8 cellular contexts compared by ENCODE assay signal in genomic region chr4:51842167-51842553, GRCh38. TPM values are rescaled to one million over a fixed set of nuclear protein-coding genes. Genes with fewer than 3 reads are reported as not detected.
A peak's percentile ranks its signal among the peaks of the same experiment; 100 is the strongest.
DNase-seq lines count a peak whose midpoint lies in the region; ATAC-seq, FAIRE-seq and TF ChIP-seq lines count a peak whose summit lies in the region.

No MANE protein-coding gene starts in this region.

- H3K36me3 ChIP-seq in body of pancreas (replicated peaks in 1 of 2; ENCODE audit: insufficient read depth in 1 of 2, low read depth in 2 of 2) (no peaks in the 10 kb centered on the region), kidney (ENCODE audit: control insufficient read depth in 1 of 2, insufficient read depth in 2 of 2, low read length in 2 of 2) (no peaks in the 10 kb centered on the region)

- 1 to 2% methylated on average over 20 of the region's 20 CpGs for WGBS in body of pancreas, 2 donors

- H3K9ac ChIP-seq in kidney (ENCODE audit: low read length in 2 of 2): peak overlapping the region in 1 of 2 donors; percentile 84

- peak overlapping the region; percentile 69 for H3K4me3 ChIP-seq in Jurkat, Clone E6-1 (ENCODE audit: low read length)
- peak overlapping the region; percentile 14 to 85 for H3K4me3 ChIP-seq in body of pancreas
- peak overlapping the region; percentile 82 to 98 for H3K4me3 ChIP-seq in kidney (ENCODE audit: low read length in 2 of 2)

- peak overlapping the region; percentile 97 to 98 for H3K4me3 Mint-ChIP-seq in CD14-positive monocyte

- H3K4me1 Mint-ChIP-seq in CD14-positive monocyte: peaks cover 14% of the 10 kb centered on the region

- intact Hi-C loops in CD14-positive monocyte (cut with micrococcal nuclease) (loop anchor here in 1 of 2 donors (5.0 to 10.0 kb wide), 4 partner anchors 63 to 1525 kb away; partner anchors contain the start of genes SCFD2 and SGCB), body of pancreas (cut with DNase I) (no loop called here), kidney (cut with DNase I) (no loop called here)

- H3K27ac ChIP-seq in body of pancreas (peak overlapping the region; percentile 54 to 96 (median 72)), kidney (ENCODE audit: low read depth in 2 of 2, low read length in 2 of 2) (peak overlapping the region; percentile 18 to 51), substantia nigra (ENCODE audit: low read depth, low read length, poor library complexity, severe bottlenecking) (peak overlapping the region; percentile 79)

- TF ChIP-seq CTCF in CD14-positive monocyte (IDR thresholded peaks at IDR 0.05): no peak
- TF ChIP-seq CTCF in body of pancreas (IDR thresholded peaks at IDR 0.05): no peak
- no peak for TF ChIP-seq CTCF in kidney (IDR thresholded peaks at IDR 0.05; ENCODE audit: borderline replicate concordance, extremely low read depth, insufficient read depth)

- peaks cover 0 to 3% (median 0%) of the 10 kb centered on the region in 7 donors for H3K9me3 Mint-ChIP-seq in CD14-positive monocyte

- FAIRE-seq in kidney (lab: Jason Lieb, UNC): no peak

- H3K27me3 Mint-ChIP-seq in CD14-positive monocyte (ENCODE audit: low read depth in 3 of 3): peaks cover 5 to 9% (median 7%) of the 10 kb centered on the region in 3 donors

- no peaks in the 10 kb centered on the region for H3K9me3 ChIP-seq in body of pancreas
- no peaks in the 10 kb centered on the region for H3K9me3 ChIP-seq in kidney (ENCODE audit: control insufficient read depth in 1 of 2, low read length in 2 of 2)

- ATAC-seq in body of pancreas: no peak
- no peak for ATAC-seq in GM21825 (IDR thresholded peaks at IDR 0.05; ENCODE audit: unreplicated experiment)
- ATAC-seq in HG03571 (IDR thresholded peaks at IDR 0.05; ENCODE audit: unreplicated experiment): no peak
- no peak for ATAC-seq in HG02610 (IDR thresholded peaks at IDR 0.05; ENCODE audit: unreplicated experiment)

- H3K27ac Mint-ChIP-seq in CD14-positive monocyte: peak overlapping the region in 5 of 7 donors; percentile 27 to 82 (median 31)

- H3K4me1 ChIP-seq in body of pancreas (peaks cover 8% of the 10 kb centered on the region), kidney (ENCODE audit: control insufficient read depth in 1 of 2, insufficient read depth in 1 of 2, low read depth in 1 of 2, low read length in 2 of 2) (peaks cover 4 to 9% of the 10 kb centered on the region in 2 donors)

- no peaks in the 10 kb centered on the region for H3K36me3 Mint-ChIP-seq in CD14-positive monocyte

- DNase-seq in CD14-positive monocyte (ENCODE audit: low spot score) (no peak), body of pancreas (peak in 3 of 4 donors; percentile 8 to 31 (median 10)), kidney (peak; percentile 76), substantia nigra (lab: John Stamatoyannopoulos, UW) (peak in 14 of 49 donors; percentile 4 to 51 (median 16))
- no peak for DNase-seq in Jurkat, Clone E6-1 (ENCODE audit: low read depth, low spot score)

- no peak for TF ChIP-seq POLR2A in body of pancreas (IDR thresholded peaks at IDR 0.05)

- no peaks in the 10 kb centered on the region for H3K27me3 ChIP-seq in body of pancreas

RNA-seq across cellular contexts. Expression of gene DCUN1D4, which starts 0.8 kb away (rescaled TPM):
- polyA plus RNA-seq in CD14-positive monocyte (1 to 10 TPM; 4.7 to 6.9 TPM), kidney (ENCODE audit: insufficient read depth, low read depth, low replicate concordance) (17.0 TPM)
- polyA plus RNA-seq in Jurkat, Clone E6-1 (2012; ENCODE audit: insufficient read depth, insufficient read length): 14.7 TPM
- total RNA-seq in body of pancreas (10 to 100 TPM; 26.7 to 38.7 TPM), kidney (50.7 TPM)

Comparison
In these comparisons a context has a peak if more than half of its experiments do, and no peak if none do; other contexts are left out.
1. DNase-seq: peak in body of pancreas (3 of 4) and kidney (single experiment); none in CD14-positive monocyte (single experiment) and Jurkat, Clone E6-1 (single experiment).
2. Peak in every context shown above with its lines, with median percentiles within 50 percentile points of each other: H3K4me3 ChIP-seq and H3K27ac ChIP-seq.